In genomic region chr1:64320470-64320869, GRCh38 we compare ENCODE assay signal across 15 cellular contexts.
A peak's percentile ranks its signal among the peaks of the same experiment; 100 is the strongest.
DNase-seq lines count a peak whose midpoint lies in the region; ATAC-seq and TF ChIP-seq lines count a peak whose summit lies in the region.
"Had no signal": no experiment of that assay in that cellular context is flagged by ENCODE, and none has a peak within 500 bp of the region (broad histone marks: within the 10 kb centered on the region; RNA-seq: fewer than 3 reads in every experiment).

No MANE protein-coding gene starts in this region.

- intact Hi-C loops in stomach (cut with DNase I; ENCODE audit: low total_unique reads), result no loop called here

- WGBS in stomach, 5 donors, result 30 to 59% (median 41%) methylated on average over 4 of the region's 4 CpGs

- H3K9me3 ChIP-seq in stomach, result no peaks in the 10 kb centered on the region
- H3K9me3 ChIP-seq: HAP-1, heart right ventricle, vagina had no signal

- peak overlapping the region in 3 of 5 donors; percentile 18 to 29 (median 19) for H3K27ac ChIP-seq in stomach
- H3K27ac ChIP-seq: heart right ventricle, vagina had no signal

- ATAC-seq in GM19351 (IDR thresholded peaks at IDR 0.05; ENCODE audit: unreplicated experiment), result no peak

- no peaks in the 10 kb centered on the region for H3K27me3 ChIP-seq in stomach
- H3K27me3 ChIP-seq: heart right ventricle, vagina had no signal

- peak; percentile 73 for DNase-seq in GM04504 (ENCODE audit: low read depth)
- DNase-seq in NOMO-1 treated with dmso at 0.1 percent for 144 hours (lab: John Stamatoyannopoulos, UW; ENCODE audit: unreplicated experiment), result peak; percentile 58
- peak; percentile 74 for DNase-seq in epithelial cell of esophagus (ENCODE audit: low read depth)
- DNase-seq in stomach, result no peak
- no peak for DNase-seq in hypothalamus (lab: John Stamatoyannopoulos, UW)
- no peak for DNase-seq in hippocampal formation (lab: John Stamatoyannopoulos, UW)
- DNase-seq: activated CD8-positive, alpha-beta memory T cell treated with anti-CD3 and anti-CD28 coated beads, Interleukin-2, amount 50 U/mL, for 48 hours; CD8-positive, alpha-beta memory T cell; heart right ventricle; left cardiac atrium; NCI-H1105; stimulated activated CD4-positive, alpha-beta T cell treated with anti-CD3 and anti-CD28 coated beads, Interleukin-2, amount 100 ng/mL, for 48 hours had no signal

- TF ChIP-seq EP300 in stomach (IDR thresholded peaks at IDR 0.05), result no peak

- TF ChIP-seq POLR2A in stomach (IDR thresholded peaks at IDR 0.05), result no peak

- TF ChIP-seq CTCF in epithelial cell of esophagus (IDR thresholded peaks at IDR 0.05; ENCODE audit: insufficient read depth, low read depth, low read length, missing control alignments) (no peak), stomach (IDR thresholded peaks at IDR 0.05) (no peak)

- H3K4me1 ChIP-seq in stomach, result no peaks in the 10 kb centered on the region
- H3K4me1 ChIP-seq: HAP-1, vagina had no signal

- H3K36me3 ChIP-seq in stomach, result no peaks in the 10 kb centered on the region
- H3K36me3 ChIP-seq: HAP-1, heart right ventricle, vagina had no signal

- no peak overlapping the region for H3K4me3 ChIP-seq in epithelial cell of esophagus (ENCODE audit: low read length)
- no peak overlapping the region for H3K4me3 ChIP-seq in stomach
- H3K4me3 ChIP-seq: HAP-1, heart right ventricle, vagina had no signal

Comparison
In these comparisons a context has a peak if more than half of its experiments do, and no peak if none do; other contexts are left out.
1. DNase-seq: peak in GM04504 (single experiment), NOMO-1 treated with dmso at 0.1 percent for 144 hours (single experiment) and epithelial cell of esophagus (single experiment); none in stomach (single experiment), hypothalamus (0 of 51) and hippocampal formation (0 of 2).